ENCODE assay signal across 11 cellular contexts in genomic region chr16:68992521-68992920, GRCh38.
DNase-seq lines count a peak whose midpoint lies in the region; ATAC-seq, FAIRE-seq and TF ChIP-seq lines count a peak whose summit lies in the region.
"Had no signal": no experiment of that assay in that cellular context is flagged by ENCODE, and none has a peak within 500 bp of the region (broad histone marks: within the 10 kb centered on the region; RNA-seq: fewer than 3 reads in every experiment).

No MANE protein-coding gene starts in this region.

- H3K27me3 ChIP-seq in BJ (ENCODE audit: control insufficient read depth, insufficient read depth, low read length) (no peaks in the 10 kb centered on the region), HUES48 (ENCODE audit: control insufficient read depth, insufficient read depth, low read length) (no peaks in the 10 kb centered on the region), HepG2 (ENCODE audit: control insufficient read depth in 1 of 2, insufficient read depth in 2 of 2, low read length in 2 of 2) (no peaks in the 10 kb centered on the region), H9 (ENCODE audit: insufficient read depth, low read length) (no peaks in the 10 kb centered on the region)
- H3K27me3 ChIP-seq: vagina had no signal

- no peak overlapping the region for H3K4ac ChIP-seq in H9 (ENCODE audit: low read depth, low read length)

- in situ Hi-C loops in HepG2 (cut with HindIII; ENCODE audit: extremely low pct_ligation_motif_present, low pct_unique_long_range_greater_than_20kb), result loop anchor here (10.0 kb wide), 1 partner anchor 112 kb away; the partner anchor contains the start of gene HAS3

- H3K27ac Mint-ChIP-seq in chondrocyte (ENCODE audit: unreplicated experiment), result peak overlapping the region; percentile 77
- no peak overlapping the region for H3K27ac Mint-ChIP-seq in H9
- H3K27ac Mint-ChIP-seq in activated T-helper 1 cell treated with anti-CD3 and anti-CD28 coated beads, Interleukin-12 subunit alpha, Interleukin-12 subunit beta, Interleukin-2, Interleukin-4 antibody, amounts not matched to agents 30 ng/mL and 10 ng/mL and 1 ng/mL, durations not matched to agents 14 hours and 24 hours and 36 hours, result no peak overlapping the region

- H3K18ac ChIP-seq in H9 (ENCODE audit: insufficient read length, low read depth, low read length), result no peak overlapping the region

- H3K4me1 ChIP-seq in HUES48 (ENCODE audit: control insufficient read depth, insufficient read depth, low read length) (peaks cover 54% of the 10 kb centered on the region), HepG2 (ENCODE audit: insufficient read depth, low read length) (peaks cover 43% of the 10 kb centered on the region), H9 (ENCODE audit: insufficient read depth, low read length) (peaks cover 10% of the 10 kb centered on the region; the same call in 1 of the 2 replicates)

- no peaks in the 10 kb centered on the region for H3K36me3 ChIP-seq in BJ (ENCODE audit: control insufficient read depth, insufficient read depth, low read length)
- no peaks in the 10 kb centered on the region for H3K36me3 ChIP-seq in HUES48 (ENCODE audit: control insufficient read depth, insufficient read depth, low read length)
- no peaks in the 10 kb centered on the region for H3K36me3 ChIP-seq in HepG2 (replicated peaks in 1 of 2; ENCODE audit: control insufficient read depth in 1 of 2, insufficient read depth in 2 of 2, low read length in 2 of 2)
- H3K36me3 ChIP-seq: vagina had no signal

- H3K79me1 ChIP-seq in H9 (ENCODE audit: insufficient read depth, low read depth, low read length, poor library complexity, severe bottlenecking), result no peaks in the 10 kb centered on the region

- H2BK20ac ChIP-seq in H9 (ENCODE audit: low read depth, low read length, poor library complexity, severe bottlenecking), result no peak overlapping the region

- H2BK5ac ChIP-seq in H9 (ENCODE audit: insufficient read length, low read length), result no peak overlapping the region

- no peaks in the 10 kb centered on the region for H3K9me3 Mint-ChIP-seq in chondrocyte (ENCODE audit: low read depth)
- peaks cover 0 to under 1% of the 10 kb centered on the region in 2 experiments; a peak in 2 of 5 replicates for H3K9me3 Mint-ChIP-seq in H9
- no peaks in the 10 kb centered on the region for H3K9me3 Mint-ChIP-seq in activated T-helper 1 cell treated with anti-CD3 and anti-CD28 coated beads, Interleukin-12 subunit alpha, Interleukin-12 subunit beta, Interleukin-2, Interleukin-4 antibody, amounts not matched to agents 30 ng/mL and 10 ng/mL and 1 ng/mL, durations not matched to agents 14 hours and 24 hours and 36 hours

- H4K5ac ChIP-seq in H9 (ENCODE audit: insufficient read length, low read depth, low read length), result no peak overlapping the region

- H3K9me3 ChIP-seq in HUES48 (ENCODE audit: control insufficient read depth, insufficient read depth, low read length), result no peaks in the 10 kb centered on the region
- no peaks in the 10 kb centered on the region for H3K9me3 ChIP-seq in HepG2 (ENCODE audit: low read length)
- H3K9me3 ChIP-seq in H9 (ENCODE audit: control insufficient read depth, low read depth, low read length), result no peaks in the 10 kb centered on the region
- H3K9me3 ChIP-seq: vagina had no signal

- CTCF ChIA-PET in BJ (lab: Yijun Ruan, JAX) (interaction anchor here (0.6 to 0.7 kb wide), 2 partner anchors 83 to 208 kb away, joined by 3 read pairs; no protein-coding TSS in a partner anchor), HepG2 (lab: Yijun Ruan, JAX; ENCODE audit: low intra/inter-chr PET ratio, low total read pairs) (no interaction called here)

- H3K56ac ChIP-seq in H9 (ENCODE audit: insufficient read length, low read depth, low read length), result no peak overlapping the region

- H3K27ac ChIP-seq in HUES48 (ENCODE audit: low read depth, low read length), result peak overlapping the region; percentile 5
- no peak overlapping the region for H3K27ac ChIP-seq in HepG2 (ENCODE audit: extremely low read length, insufficient read depth, low read length)
- no peak overlapping the region for H3K27ac ChIP-seq in H9 (ENCODE audit: insufficient read length, low read depth, low read length)
- H3K27ac ChIP-seq: vagina, VCaP had no signal

- FAIRE-seq in HepG2 (lab: Jason Lieb, UNC), result no peak

- TF ChIP-seq CTCF in BJ (IDR thresholded peaks at IDR 0.05; ENCODE audit: insufficient read depth, low read depth, low read length) (no peak), chondrocyte (IDR thresholded peaks at IDR 0.05) (no peak), HepG2 (CRISPR knock-in tag; IDR thresholded peaks at IDR 0.05) (no peak), H9 (conservative IDR thresholded peaks at IDR 0.05) (no peak)

- no peak for TF ChIP-seq RAD21 in HepG2 (CRISPR knock-in tag; IDR thresholded peaks at IDR 0.05)

- peaks cover 33% of the 10 kb centered on the region for H3K4me1 Mint-ChIP-seq in chondrocyte (ENCODE audit: low read depth)
- H3K4me1 Mint-ChIP-seq in H9, result peaks cover 59 to 60% of the 10 kb centered on the region in 2 experiments
- H3K4me1 Mint-ChIP-seq in activated T-helper 1 cell treated with anti-CD3 and anti-CD28 coated beads, Interleukin-12 subunit alpha, Interleukin-12 subunit beta, Interleukin-2, Interleukin-4 antibody, amounts not matched to agents 30 ng/mL and 10 ng/mL and 1 ng/mL, durations not matched to agents 14 hours and 24 hours and 36 hours (ENCODE audit: low read depth), result no peaks in the 10 kb centered on the region

- no peak overlapping the region for H2BK12ac ChIP-seq in H9 (ENCODE audit: insufficient read length, low read depth, low read length)

- no peak overlapping the region for H2AK5ac ChIP-seq in H9 (ENCODE audit: insufficient read length, low read length)

- H3K14ac ChIP-seq in H9 (ENCODE audit: insufficient read depth, low read length), result no peak overlapping the region

- H3K36me3 Mint-ChIP-seq in chondrocyte (ENCODE audit: low read depth) (peaks cover 2% of the 10 kb centered on the region), H9 (ENCODE audit: insufficient read depth in 1 of 3, low read depth in 3 of 3) (peaks cover 0 to 6% (median 0%) of the 10 kb centered on the region in 3 experiments; a peak in 1 of 7 replicates)
- peaks cover 2% of the 10 kb centered on the region for H3K36me3 Mint-ChIP-seq in activated T-helper 1 cell treated with anti-CD3 and anti-CD28 coated beads, Interleukin-12 subunit alpha, Interleukin-12 subunit beta, Interleukin-2, Interleukin-4 antibody, amounts not matched to agents 30 ng/mL and 10 ng/mL and 1 ng/mL, durations not matched to agents 14 hours and 24 hours and 36 hours (ENCODE audit: low read depth)

- no peak overlapping the region for H2BK15ac ChIP-seq in H9 (ENCODE audit: low read depth, low read length)

- H4K20me1 ChIP-seq in HepG2 (ENCODE audit: insufficient read depth, low read length) (no peaks in the 10 kb centered on the region), H9 (ENCODE audit: control insufficient read depth, insufficient read depth, insufficient read length) (no peaks in the 10 kb centered on the region)

- DNase-seq in BJ (ENCODE audit: low read depth), result peak; percentile 19
- DNase-seq in chondrocyte (ENCODE audit: low spot score), result no peak
- peak; percentile 70 for DNase-seq in HepG2 (ENCODE audit: low spot score)
- no peak for DNase-seq in H9
- no peak for DNase-seq in GM19238 (ENCODE audit: insufficient read length, low spot score)
- DNase-seq in activated T-helper 1 cell treated with anti-CD3 and anti-CD28 coated beads, Interleukin-12 subunit alpha, Interleukin-12 subunit beta, Interleukin-2, Interleukin-4 antibody, amounts not matched to agents 30 ng/mL and 10 ng/mL and 1 ng/mL, durations not matched to agents 14 hours and 24 hours and 36 hours (ENCODE audit: low spot score), result no peak

- H3K27me3 Mint-ChIP-seq in chondrocyte (ENCODE audit: low read depth), result no peaks in the 10 kb centered on the region
- H3K27me3 Mint-ChIP-seq in H9 (ENCODE audit: low read depth), result no peaks in the 10 kb centered on the region
- peaks cover 2% of the 10 kb centered on the region for H3K27me3 Mint-ChIP-seq in activated T-helper 1 cell treated with anti-CD3 and anti-CD28 coated beads, Interleukin-12 subunit alpha, Interleukin-12 subunit beta, Interleukin-2, Interleukin-4 antibody, amounts not matched to agents 30 ng/mL and 10 ng/mL and 1 ng/mL, durations not matched to agents 14 hours and 24 hours and 36 hours (ENCODE audit: insufficient read depth)

- ATAC-seq in HepG2 (no peak), HG02852 (IDR thresholded peaks at IDR 0.05; ENCODE audit: unreplicated experiment) (no peak)
- ATAC-seq: Panc1 had no signal

- H3K4me3 ChIP-seq in BJ (ENCODE audit: low read depth, low read length), result no peak overlapping the region
- no peak overlapping the region for H3K4me3 ChIP-seq in HUES48 (ENCODE audit: low read depth, low read length)
- H3K4me3 ChIP-seq in HepG2 (replicated peaks in 1 of 3; ENCODE audit: insufficient read depth in 1 of 3, low read depth in 2 of 3, low read length in 3 of 3), result no peak overlapping the region
- H3K4me3 ChIP-seq: vagina had no signal

- 46% methylated on average over 5 of the region's 5 CpGs for WGBS in HepG2 (ENCODE audit: low lambda C conversion rate)
- WGBS in H9 (ENCODE audit: extremely low coverage, insufficient read length, low lambda C conversion rate), result no CpG with 5 or more reads among the region's 5 CpGs

- no peak overlapping the region for H3T11ph ChIP-seq in H9 (ENCODE audit: low read length)

- no peak overlapping the region for H2BK120ac ChIP-seq in H9 (ENCODE audit: low read depth, low read length, poor library complexity, severe bottlenecking)

- intact Hi-C loops in HepG2 (cut with micrococcal nuclease; ENCODE audit: unreplicated experiment), result loop anchor here (5.0 to 10.0 kb wide), 3 partner anchors 40 to 148 kb away; partner anchors contain the start of genes HAS3 and TANGO6
- intact Hi-C loops in activated T-helper 1 cell treated with anti-CD3 and anti-CD28 coated beads, Interleukin-12 subunit alpha, Interleukin-12 subunit beta, Interleukin-2, Interleukin-4 antibody, amounts not matched to agents 30 ng/mL and 10 ng/mL and 1 ng/mL, durations not matched to agents 14 hours and 24 hours and 36 hours (cut with micrococcal nuclease), result loop anchor here (2.0 to 10.0 kb wide), 2 partner anchors 16 to 112 kb away; partner anchors contain the start of gene HAS3

- TF ChIP-seq POLR2A in HepG2 (IDR thresholded peaks at IDR 0.05; ENCODE audit: insufficient read depth in 1 of 2, low read depth in 2 of 2, low read length in 2 of 2), result no peak

- BruUV-seq in HepG2 (replicated peaks; lab: Mats Ljungman, UMichigan), result no TSS peak

- no peaks in the 10 kb centered on the region for H3K23me2 ChIP-seq in H9 (ENCODE audit: insufficient read length, low read depth, low read length, poor library complexity, severe bottlenecking)

- H2AFZ ChIP-seq in HepG2 (ENCODE audit: low read length) (no peak overlapping the region), H9 (ENCODE audit: low read length) (no peak overlapping the region)

- no peak overlapping the region for H3K23ac ChIP-seq in H9 (ENCODE audit: insufficient read length, low read depth, low read length)

- POLR2A ChIA-PET in BJ (lab: Charles Lee), result no interaction called here
- POLR2A ChIA-PET in HepG2 (lab: Yijun Ruan, JAX), result no interaction called here

- no peak overlapping the region for H4K8ac ChIP-seq in H9 (replicated peaks; ENCODE audit: insufficient read length, low read depth, low read length)

- TF ChIP-seq EP300 in HepG2 (IDR thresholded peaks at IDR 0.05; ENCODE audit: low read depth in 2 of 2, low read length in 2 of 2), result peak in 1 of 2 experiments; percentile 33; a peak in 1 of 4 replicates
- TF ChIP-seq EP300 in HepG2 (CRISPR knock-in tag; IDR thresholded peaks at IDR 0.05; ENCODE audit: borderline replicate concordance), result no peak

- no peak overlapping the region for H4K91ac ChIP-seq in H9 (ENCODE audit: insufficient read length, low read depth, low read length)

- H3K4me3 Mint-ChIP-seq in chondrocyte (ENCODE audit: unreplicated experiment), result peak overlapping the region; percentile 6
- H3K4me3 Mint-ChIP-seq in H9, result no peak overlapping the region
- no peak overlapping the region for H3K4me3 Mint-ChIP-seq in activated T-helper 1 cell treated with anti-CD3 and anti-CD28 coated beads, Interleukin-12 subunit alpha, Interleukin-12 subunit beta, Interleukin-2, Interleukin-4 antibody, amounts not matched to agents 30 ng/mL and 10 ng/mL and 1 ng/mL, durations not matched to agents 14 hours and 24 hours and 36 hours

- H3K4me2 ChIP-seq in HepG2 (ENCODE audit: low read depth, low read length) (no peak overlapping the region), H9 (ENCODE audit: insufficient read depth, insufficient read length, low read length) (no peak overlapping the region)

- H3K79me2 ChIP-seq in HepG2 (ENCODE audit: insufficient read depth, low read length), result no peaks in the 10 kb centered on the region
- no peaks in the 10 kb centered on the region for H3K79me2 ChIP-seq in H9 (ENCODE audit: insufficient read depth, low read length)

- H3K9ac ChIP-seq in HUES48 (ENCODE audit: low read depth, low read length) (no peak overlapping the region), HepG2 (ENCODE audit: insufficient read depth, low read depth, low read length) (no peak overlapping the region), H9 (ENCODE audit: extremely low read depth, insufficient read length, low read length) (no peak overlapping the region)

Comparison
In these comparisons a context has a peak if more than half of its experiments do, and no peak if none do; other contexts are left out.
1. DNase-seq: peak in BJ (single experiment) and HepG2 (single experiment); none in chondrocyte (single experiment), H9 (single experiment), GM19238 (single experiment) and activated T-helper 1 cell treated with anti-CD3 and anti-CD28 coated beads, Interleukin-12 subunit alpha, Interleukin-12 subunit beta, Interleukin-2, Interleukin-4 antibody, amounts not matched to agents 30 ng/mL and 10 ng/mL and 1 ng/mL, durations not matched to agents 14 hours and 24 hours and 36 hours (single experiment).